ENCODE assay signal across 8 cellular contexts in genomic region chr19:5967994-5968430, GRCh38. TPM values are rescaled to one million over a fixed set of nuclear protein-coding genes. Genes with fewer than 3 reads are reported as not detected.
DNase-seq lines count a peak whose midpoint lies in the region; ATAC-seq and TF ChIP-seq lines count a peak whose summit lies in the region.

No MANE protein-coding gene starts in this region.

- dilution Hi-C loops in mammary epithelial cell (cut with HindIII; ENCODE audit: low sequenced_read_pairs): loop anchor here (5.0 to 10.0 kb wide), 4 partner anchors 36 to 447 kb away; partner anchors contain the start of gene NRTN

- in situ Hi-C loops in mammary epithelial cell (cut with MboI; ENCODE audit: low sequenced_read_pairs in 2 of 2): no loop called here
- in situ Hi-C loops in gastrocnemius medialis (cut with MboI; ENCODE audit: low sequenced_read_pairs in 4 of 4): no loop called here

- TF ChIP-seq POLR2A in gastrocnemius medialis (IDR thresholded peaks at IDR 0.05): no peak

- H3K27ac ChIP-seq in mammary epithelial cell (ENCODE audit: insufficient read depth, low read depth, low read length) (peak overlapping the region; percentile 31), iPS DF 6.9 (ENCODE audit: low read length) (no peak overlapping the region), gastrocnemius medialis (peak overlapping the region; percentile 27 to 54 (median 50))

- DNase-seq in activated gamma-delta T cell treated with Interleukin-2 at 50 U/mL for 16 hours (peak; percentile 56), activated gamma-delta T cell (lab: John Stamatoyannopoulos, UW) (no peak), NCI-H1417 treated with DMSO at 0.1 percent for 48 hours (lab: John Stamatoyannopoulos, UW) (peak; percentile 10), UCSD-AML1 (lab: John Stamatoyannopoulos, UW; ENCODE audit: unreplicated experiment) (peak; percentile 39), mammary epithelial cell (peak; percentile 67), iPS DF 6.9 (ENCODE audit: low read depth, low spot score) (peak; percentile 61), gastrocnemius medialis (peak; percentile 39 to 41), cortex of kidney (lab: John Stamatoyannopoulos, UW) (no peak)

- TF ChIP-seq CTCF in mammary epithelial cell (conservative IDR thresholded peaks at IDR 0.05 in 1 of 2, IDR thresholded peaks at IDR 0.05 in 1 of 2; ENCODE audit: extremely low read depth in 1 of 2, insufficient read depth in 1 of 2, low read depth in 1 of 2, low read length in 2 of 2): peak; percentile 86 to 96
- peak; percentile 26 to 90 (median 80) for TF ChIP-seq CTCF in gastrocnemius medialis (IDR thresholded peaks at IDR 0.05 in 4 of 5, conservative IDR thresholded peaks at IDR 0.05 in 1 of 5)

- H2AFZ ChIP-seq in mammary epithelial cell (ENCODE audit: low read depth, low read length): no peak overlapping the region

- intact Hi-C loops in mammary epithelial cell (cut with micrococcal nuclease) (loop anchor here (1.0 to 5.0 kb wide), 4 partner anchors 9 to 161 kb away; partner anchors contain the start of genes NDUFA11, NRTN and VMAC), gastrocnemius medialis (cut with DNase I; ENCODE audit: low total_unique reads) (loop anchor here (1.0 kb wide), 1 partner anchor 52 kb away; no protein-coding TSS in a partner anchor)

- peaks cover 99% of the 10 kb centered on the region for H3K79me2 ChIP-seq in mammary epithelial cell (ENCODE audit: insufficient read depth, low read length)

- H3K27me3 ChIP-seq in mammary epithelial cell (ENCODE audit: insufficient read depth, low read length): no peaks in the 10 kb centered on the region
- H3K27me3 ChIP-seq in iPS DF 6.9 (ENCODE audit: control insufficient read depth, insufficient read depth, low read length): no peaks in the 10 kb centered on the region
- H3K27me3 ChIP-seq in gastrocnemius medialis: no peaks in the 10 kb centered on the region

- no peak overlapping the region for H3K4me3 ChIP-seq in mammary epithelial cell (replicated peaks in 1 of 3; ENCODE audit: insufficient read depth in 1 of 3, low read depth in 2 of 3, low read length in 3 of 3)
- no peak overlapping the region for H3K4me3 ChIP-seq in iPS DF 6.9 (ENCODE audit: low read length)
- peak overlapping the region in 2 of 4 donors; percentile 5 to 23 for H3K4me3 ChIP-seq in gastrocnemius medialis

- CTCF ChIA-PET in mammary epithelial cell (lab: Charles Lee; ENCODE audit: low non-redundant PET): interaction anchor here (0.5 to 0.8 kb wide), 7 partner anchors 21 to 164 kb away, joined by 3 to 7 read pairs (median 4); partner anchors contain the start of gene CAPS

- H4K20me1 ChIP-seq in mammary epithelial cell (ENCODE audit: insufficient read depth, low read length): peaks cover 2% of the 10 kb centered on the region

- BruUV-seq in mammary epithelial cell (replicated peaks; lab: Mats Ljungman, UMichigan): no TSS peak

- no peak overlapping the region for H3K9ac ChIP-seq in mammary epithelial cell (ENCODE audit: insufficient read depth, low read length)

- H3K4me2 ChIP-seq in mammary epithelial cell (ENCODE audit: insufficient read depth, low read depth, low read length): peak overlapping the region; percentile 64

- H3K4me1 ChIP-seq in mammary epithelial cell (ENCODE audit: insufficient read depth, low read length) (peaks cover 24% of the 10 kb centered on the region), iPS DF 6.9 (ENCODE audit: control insufficient read depth, insufficient read depth, low read length) (no peaks in the 10 kb centered on the region), gastrocnemius medialis (peaks cover 43 to 53% of the 10 kb centered on the region in 2 donors)

- no peaks in the 10 kb centered on the region for H3K9me3 ChIP-seq in mammary epithelial cell (replicated peaks; ENCODE audit: insufficient read depth, low read length)
- no peaks in the 10 kb centered on the region for H3K9me3 ChIP-seq in iPS DF 6.9 (ENCODE audit: control insufficient read depth, insufficient read depth, low read length)
- H3K9me3 ChIP-seq in gastrocnemius medialis: no peaks in the 10 kb centered on the region

- peak; percentile 85 for ATAC-seq in gastrocnemius medialis

- WGBS in mammary epithelial cell (ENCODE audit: low coverage, missing lambda C conversion rate): 9% methylated on average over 10 of the region's 10 CpGs
- WGBS in iPS DF 6.9 (ENCODE audit: insufficient coverage, insufficient read length): no CpG with 5 or more reads among the region's 10 CpGs

- H3K36me3 ChIP-seq in mammary epithelial cell (ENCODE audit: insufficient read depth, low read length) (peaks cover 3% of the 10 kb centered on the region), iPS DF 6.9 (ENCODE audit: control insufficient read depth, insufficient read depth, low read length) (no peaks in the 10 kb centered on the region), gastrocnemius medialis (no peaks in the 10 kb centered on the region)

RNA-seq across cellular contexts. Expression of gene RANBP3, which starts 9.9 kb away (rescaled TPM):
- total RNA-seq in mammary epithelial cell (10 to 100 TPM; 41.0 to 73.9 TPM), gastrocnemius medialis (10 to 100 TPM; 37.4 to 74.3 (median 61.3) TPM)
- 62.7 TPM for polyA plus RNA-seq in mammary epithelial cell
- polyA minus RNA-seq in mammary epithelial cell: 116 TPM

RNA-seq across cellular contexts. Expression of gene CAPS, which starts 54.0 kb away (rescaled TPM):
- 10 to 100 TPM in 1 of 2 donors, 1 to 10 TPM in 1; 9.0 to 15.0 TPM for total RNA-seq in mammary epithelial cell
- polyA plus RNA-seq in mammary epithelial cell: 8.8 TPM
- polyA minus RNA-seq in mammary epithelial cell: 1.7 TPM
- 1 to 10 TPM; 1.2 to 2.4 (median 2.0) TPM for total RNA-seq in gastrocnemius medialis

Comparison
In these comparisons a context has a peak if more than half of its experiments do, and no peak if none do; other contexts are left out.
1. DNase-seq: peak in activated gamma-delta T cell treated with Interleukin-2 at 50 U/mL for 16 hours (single experiment), NCI-H1417 treated with DMSO at 0.1 percent for 48 hours (single experiment), UCSD-AML1 (single experiment), mammary epithelial cell (single experiment), iPS DF 6.9 (single experiment) and gastrocnemius medialis (2 of 2); none in activated gamma-delta T cell (single experiment) and cortex of kidney (single experiment).